Comparison of ENCODE assay signal across 23 cellular contexts in genomic region chr7:51180092-51180491, GRCh38.
"Had no signal": no experiment of that assay in that cellular context is flagged by ENCODE, and none has a peak within 500 bp of the region (broad histone marks: within the 10 kb centered on the region; RNA-seq: fewer than 3 reads in every experiment).

No MANE protein-coding gene starts in this region.

- H3K9me3 ChIP-seq: lower lobe of right lung, mucosa of descending colon, neutrophil, pancreas, right atrium auricular region, spleen, thoracic aorta, tibial nerve, upper lobe of left lung had no signal

- H3K4me1 ChIP-seq: lower lobe of right lung, spleen had no signal

- H3K4me3 ChIP-seq: dorsolateral prefrontal cortex, lower lobe of right lung, mucosa of descending colon, pancreas, right atrium auricular region, skin epidermis, spleen, thoracic aorta, tibial nerve, upper lobe of left lung had no signal

- H3K36me3 ChIP-seq: lower lobe of right lung, neutrophil, right atrium auricular region, spleen, thoracic aorta, tibial nerve, upper lobe of left lung had no signal

- FAIRE-seq: colon, frontal cortex, pancreas, urothelium cell line had no signal

- H3K27ac ChIP-seq: lower lobe of right lung, neutrophil, pancreas, right atrium auricular region, skin epidermis, spleen, thoracic aorta, tibial nerve, upper lobe of left lung had no signal

- DNase-seq: dorsolateral prefrontal cortex; effector CD4-positive, alpha-beta T cell; hypothalamus; immature natural killer cell; islet precursor cell; kidney glomerular epithelial cell; left ventricle myocardium superior; lower lobe of right lung; mucosa of descending colon; naive B cell; pancreas; spleen; stimulated activated naive B cell treated with anti-CD40 and anti-IgM and Interleukin-4, amounts not matched to agents 10 μg/mL and 1 μg/mL and 100 μg/mL, for 72 hours; upper lobe of left lung had no signal

- ATAC-seq: left ventricle myocardium superior; lower lobe of right lung; mucosa of descending colon; natural killer cell treated with Interleukin-12 subunit alpha and Interleukin-12 subunit beta and Interleukin-15 and Interleukin-18, amount 100 ng/mL, for 72 hours; pancreas; stimulated activated naive B cell treated with anti-CD40 and anti-IgM and Interleukin-4, amounts not matched to agents 10 μg/mL and 1 μg/mL and 100 μg/mL, for 72 hours had no signal

- H3K27me3 ChIP-seq: dorsolateral prefrontal cortex, pancreas, right atrium auricular region, tibial nerve, upper lobe of left lung had no signal
